In the genomic region with DNA sequence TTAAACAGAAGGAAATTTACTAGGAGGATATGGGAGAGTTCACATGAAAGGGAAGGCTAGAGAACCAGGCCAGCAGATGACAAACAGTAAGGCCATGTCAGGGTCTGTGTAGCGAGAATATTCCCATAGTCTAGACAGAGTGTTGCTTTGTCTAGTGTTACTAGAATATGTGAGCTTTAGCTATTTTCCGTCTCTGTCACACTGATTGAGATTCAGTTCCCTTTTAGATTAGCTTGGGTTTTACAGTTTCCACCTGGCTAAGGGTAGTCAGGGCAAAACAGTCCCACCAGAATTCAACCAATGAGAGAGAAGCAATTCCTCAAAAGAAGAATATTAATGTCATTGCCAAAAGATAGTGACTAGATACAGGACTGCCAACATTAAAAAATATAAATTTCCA, we compare ENCODE assay signal across 30 cellular contexts.
A peak's percentile ranks its signal among the peaks of the same experiment; 100 is the strongest.
DNase-seq lines count a peak whose midpoint lies in the region; ATAC-seq, FAIRE-seq and TF ChIP-seq lines count a peak whose summit lies in the region.
"Had no signal": no experiment of that assay in that cellular context is flagged by ENCODE, and none has a peak within 500 bp of the region (broad histone marks: within the 10 kb centered on the region; RNA-seq: fewer than 3 reads in every experiment).

No MANE protein-coding gene starts in this region.

- CTCF ChIA-PET in MCF 10A (lab: Yijun Ruan, JAX), result no interaction called here

- no peak for DNase-seq in GM12891 (ENCODE audit: insufficient read length, low spot score)
- DNase-seq in memory B cell (ENCODE audit: low spot score in 2 of 2), result no peak
- no peak for DNase-seq in NCI-H774 (lab: John Stamatoyannopoulos, UW)
- no peak for DNase-seq in MCF 10A (ENCODE audit: unreplicated experiment)
- DNase-seq: ACHN; activated T-cell treated with anti-CD3 and anti-CD28 coated beads for 4 hours; DMS153; effector memory CD4-positive, alpha-beta T cell; glutamatergic neuron; GOT3; kidney; midbrain; NCI-H1436; NCI-H345; NCI-H748 treated with DMSO at 0.1 percent for 48 hours; pancreas; retina; small intestine; stimulated activated CD4-positive, alpha-beta T cell treated with anti-CD3 and anti-CD28 coated beads, Interleukin-2, amount 100 ng/mL, for 24 hours; T-helper 17 cell; trophoblast cell had no signal

- intact Hi-C loops in MCF 10A (cut with micrococcal nuclease), result no loop called here

- no TSS peak for BruUV-seq in MCF 10A (replicated peaks; lab: Mats Ljungman, UMichigan)

- no peak overlapping the region for H3K4me3 Mint-ChIP-seq in memory B cell
- no peak overlapping the region for H3K4me3 Mint-ChIP-seq in MCF 10A (ENCODE audit: unreplicated experiment)
- H3K4me3 Mint-ChIP-seq: nephron, T-helper 17 cell had no signal

- TF ChIP-seq POLR2A in GM12891 (IDR thresholded peaks at IDR 0.05; ENCODE audit: low read depth, low read length), result no peak

- H3K9me3 Mint-ChIP-seq in memory B cell (no peaks in the 10 kb centered on the region), MCF 10A (ENCODE audit: unreplicated experiment) (no peaks in the 10 kb centered on the region)
- H3K9me3 Mint-ChIP-seq: activated naive CD4-positive, alpha-beta T cell treated with anti-CD3 and anti-CD28 coated beads, Interleukin-2, amount 50 U/mL, for 72 hours; nephron had no signal

- no peak for TF ChIP-seq CTCF in MCF 10A (IDR thresholded peaks at IDR 0.05; ENCODE audit: unreplicated experiment)

- H3K36me3 Mint-ChIP-seq in memory B cell (no peaks in the 10 kb centered on the region), MCF 10A (ENCODE audit: insufficient read depth, unreplicated experiment) (no peaks in the 10 kb centered on the region)

- FAIRE-seq in GM12891 (lab: Jason Lieb, UNC), result peak; percentile 75
- FAIRE-seq: bronchial epithelial cell, colon, kidney, pancreas, small intestine had no signal

- peak; percentile 52 for ATAC-seq in GM18909 (IDR thresholded peaks at IDR 0.05; ENCODE audit: poor library complexity, unreplicated experiment)
- peak; percentile 65 for ATAC-seq in HG02870 (IDR thresholded peaks at IDR 0.05; ENCODE audit: unreplicated experiment)
- peak; percentile 59 for ATAC-seq in memory B cell (ENCODE audit: low read depth)
- ATAC-seq in HG02852 (IDR thresholded peaks at IDR 0.05; ENCODE audit: unreplicated experiment), result no peak
- no peak for ATAC-seq in GM19467 (IDR thresholded peaks at IDR 0.05; ENCODE audit: unreplicated experiment)
- ATAC-seq: activated naive CD4-positive, alpha-beta T cell treated with anti-CD3 and anti-CD28 coated beads, Interleukin-2, amount 50 U/mL, for 72 hours; pancreas; SK-N-SH treated with all-trans-retinoic acid at 6 μM for 48 hours; T-helper 17 cell had no signal

- H3K27ac Mint-ChIP-seq in memory B cell, result no peak overlapping the region
- no peak overlapping the region for H3K27ac Mint-ChIP-seq in MCF 10A (ENCODE audit: low read depth, unreplicated experiment)
- H3K27ac Mint-ChIP-seq: activated naive CD4-positive, alpha-beta T cell treated with anti-CD3 and anti-CD28 coated beads, Interleukin-2, amount 50 U/mL, for 72 hours; nephron; T-helper 17 cell had no signal

- POLR2A ChIA-PET in MCF 10A (lab: Yijun Ruan, JAX), result interaction anchor here (0.6 to 1.4 kb wide), 4 partner anchors 9 to 640 kb away, joined by 3 to 6 read pairs (median 3); no protein-coding TSS in a partner anchor

- no peaks in the 10 kb centered on the region for H3K27me3 Mint-ChIP-seq in memory B cell
- H3K27me3 Mint-ChIP-seq in MCF 10A (ENCODE audit: insufficient read depth, unreplicated experiment), result no peaks in the 10 kb centered on the region
- H3K27me3 Mint-ChIP-seq: T-helper 17 cell had no signal

- H3K4me1 Mint-ChIP-seq in memory B cell (peaks cover 3% of the 10 kb centered on the region), MCF 10A (ENCODE audit: insufficient read depth, unreplicated experiment) (peaks cover 6% of the 10 kb centered on the region)

TF ChIP-seq in GM12891, 5 proteins besides CTCF, POLR2A, EP300 and RAD21:
- TF ChIP-seq SPI1 (IDR thresholded peaks at IDR 0.05; ENCODE audit: low read depth, low read length) (peak; percentile 61), POLR2AphosphoS5 (IDR thresholded peaks at IDR 0.05; ENCODE audit: low read depth, low read length) (no peak)

Comparison
In these comparisons a context has a peak if more than half of its experiments do, and no peak if none do; other contexts are left out.
1. ATAC-seq: peak in GM18909 (single experiment), HG02870 (single experiment) and memory B cell (single experiment); none in HG02852 (single experiment) and GM19467 (single experiment).